18 cellular contexts compared by ENCODE assay signal in genomic region chr5:65041296-65042158, GRCh38.
DNase-seq lines count a peak whose midpoint lies in the region; ATAC-seq, FAIRE-seq and TF ChIP-seq lines count a peak whose summit lies in the region.
"Had no signal": no experiment of that assay in that cellular context is flagged by ENCODE, and none has a peak within 500 bp of the region (broad histone marks: within the 10 kb centered on the region; RNA-seq: fewer than 3 reads in every experiment).

No MANE protein-coding gene starts in this region.

- no peak for FAIRE-seq in GM12891 (lab: Jason Lieb, UNC)

- ATAC-seq in GM21723 (IDR thresholded peaks at IDR 0.05; ENCODE audit: unreplicated experiment) (no peak), HG03442 (IDR thresholded peaks at IDR 0.05; ENCODE audit: unreplicated experiment) (no peak)
- ATAC-seq: effector memory CD8-positive, alpha-beta T cell; psoas muscle had no signal

- H4K20me1 ChIP-seq in smooth muscle cell (ENCODE audit: low read depth), result no peaks in the 10 kb centered on the region

- H3K4me1 ChIP-seq in smooth muscle cell (ENCODE audit: low read depth), result peaks cover 2% of the 10 kb centered on the region
- H3K4me1 ChIP-seq: adrenal gland had no signal

- no peak overlapping the region for H3K9ac ChIP-seq in smooth muscle cell (ENCODE audit: low read depth)

- H3K27ac ChIP-seq in smooth muscle cell (ENCODE audit: low read depth), result peak overlapping the region; percentile 61
- H3K27ac ChIP-seq: psoas muscle, RWPE1 had no signal

- WGBS in smooth muscle cell (ENCODE audit: low lambda C conversion rate), result 61% methylated on average over 2 of the region's 2 CpGs

- no peaks in the 10 kb centered on the region for H3K36me3 ChIP-seq in smooth muscle cell (ENCODE audit: low read depth)
- H3K36me3 ChIP-seq: adrenal gland had no signal

- TF ChIP-seq POLR2A in GM12891 (IDR thresholded peaks at IDR 0.05; ENCODE audit: low read depth, low read length), result no peak

- H3K9me3 ChIP-seq in smooth muscle cell (replicated peaks; ENCODE audit: low read depth), result no peaks in the 10 kb centered on the region
- H3K9me3 ChIP-seq: adrenal gland, psoas muscle had no signal

- no peaks in the 10 kb centered on the region for H3K79me2 ChIP-seq in smooth muscle cell (ENCODE audit: low read depth)

- H3K27me3 ChIP-seq in smooth muscle cell (ENCODE audit: low read depth), result no peaks in the 10 kb centered on the region
- H3K27me3 ChIP-seq: adrenal gland had no signal

- no peak overlapping the region for H2AFZ ChIP-seq in smooth muscle cell (ENCODE audit: low read depth)

- TF ChIP-seq CTCF in fibroblast of mammary gland (conservative IDR thresholded peaks at IDR 0.05; ENCODE audit: control insufficient read depth, insufficient read depth, low read depth, low read length), result no peak
- TF ChIP-seq CTCF in smooth muscle cell (IDR thresholded peaks at IDR 0.05; ENCODE audit: borderline replicate concordance, insufficient read depth, poor library complexity, severe bottlenecking), result no peak

- H3K4me3 ChIP-seq in fibroblast of mammary gland (ENCODE audit: control insufficient read depth, low read depth, low read length) (no peak overlapping the region), smooth muscle cell (no peak overlapping the region)
- H3K4me3 ChIP-seq: adrenal gland, psoas muscle had no signal

- peak overlapping the region; percentile 31 for H3K4me2 ChIP-seq in smooth muscle cell

- DNase-seq in GM12891 (ENCODE audit: insufficient read length, low spot score) (no peak), OCI-M1 (lab: John Stamatoyannopoulos, UW) (peak; percentile 44), fibroblast of mammary gland (ENCODE audit: low read depth) (peak; percentile 81), smooth muscle cell (lab: John Stamatoyannopoulos, UW; ENCODE audit: unreplicated experiment) (no peak), superior temporal gyrus (ENCODE audit: extremely low spot score) (no peak), middle frontal gyrus (ENCODE audit: extremely low spot score, low spot score) (no peak)
- DNase-seq: activated CD8-positive, alpha-beta memory T cell treated with anti-CD3 and anti-CD28 coated beads, Interleukin-2, amount 50 U/mL, for 48 hours; adrenal gland; COR-L47; effector memory CD8-positive, alpha-beta T cell; head of caudate nucleus; NCI-H1092; NCI-H446; psoas muscle; stimulated activated CD4-positive, alpha-beta T cell treated with anti-CD3 and anti-CD28 coated beads, Interleukin-2, amount 100 ng/mL, for 48 hours had no signal

- H3F3A ChIP-seq in smooth muscle cell (ENCODE audit: low read depth), result peaks cover 10% of the 10 kb centered on the region

TF ChIP-seq in GM12891, 5 proteins besides CTCF, POLR2A, EP300 and RAD21:
- TF ChIP-seq SPI1 (IDR thresholded peaks at IDR 0.05; ENCODE audit: low read depth, low read length) (peak; percentile 43; the same call in 1 of the 2 replicates), POLR2AphosphoS5 (IDR thresholded peaks at IDR 0.05; ENCODE audit: low read depth, low read length) (no peak), PAX5 (IDR thresholded peaks at IDR 0.05; ENCODE audit: insufficient read depth, low read length, severe bottlenecking) (no peak), POU2F2 (IDR thresholded peaks at IDR 0.05; ENCODE audit: low read depth, low read length) (no peak), TAF1 (IDR thresholded peaks at IDR 0.05; ENCODE audit: low read depth, low read length) (no peak)

Comparison
In these comparisons a context has a peak if more than half of its experiments do, and no peak if none do; other contexts are left out.
1. DNase-seq: peak in OCI-M1 (single experiment) and fibroblast of mammary gland (single experiment); none in GM12891 (single experiment), smooth muscle cell (single experiment), superior temporal gyrus (single experiment) and middle frontal gyrus (single experiment).